In genomic region chr5:100004969-100005368, GRCh38 we compare ENCODE assay signal across 18 cellular contexts.
"Had no signal": no experiment of that assay in that cellular context is flagged by ENCODE, and none has a peak within 500 bp of the region (broad histone marks: within the 10 kb centered on the region; RNA-seq: fewer than 3 reads in every experiment).

No MANE protein-coding gene starts in this region.

- H3K4me1 ChIP-seq: body of pancreas, left ventricle myocardium inferior, transverse colon, vagina had no signal

- H3K27me3 ChIP-seq: body of pancreas, transverse colon, vagina had no signal

- H3K27ac ChIP-seq: body of pancreas, left ventricle myocardium inferior, transverse colon, vagina had no signal

- ATAC-seq: activated CD8-positive, alpha-beta T cell treated with anti-CD3 and anti-CD28 coated beads, Interleukin-2, amount 10 ng/mL, durations not matched to agents 7 days and 5 days; body of pancreas; naive thymus-derived CD8-positive, alpha-beta T cell; stimulated activated memory B cell treated with anti-CD40 and anti-IgM and Interleukin-4, amounts not matched to agents 10 μg/mL and 1 μg/mL and 100 μg/mL, for 72 hours had no signal

- H3K4me3 ChIP-seq: body of pancreas, left ventricle myocardium inferior, transverse colon, vagina had no signal

- DNase-seq: activated CD4-positive, alpha-beta T cell treated with anti-CD3 and anti-CD28 coated beads for 1 hour; activated CD4-positive, alpha-beta T cell treated with anti-CD3 and anti-CD28 coated beads, Interleukin-2, amount 50 U/mL, for 1 hour; activated CD8-positive, alpha-beta T cell treated with anti-CD3 and anti-CD28 coated beads, Interleukin-2, amount 10 ng/mL, durations not matched to agents 7 days and 5 days; activated gamma-delta T cell treated with Interleukin-2 at 50 U/mL for 16 hours; anterior cingulate cortex; body of pancreas; central memory CD4-positive, alpha-beta T cell; dermis blood vessel endothelial cell; effector CD8-positive, alpha-beta T cell; kidney; left ventricle myocardium inferior; naive thymus-derived CD8-positive, alpha-beta T cell; stimulated activated CD4-positive, alpha-beta T cell treated with anti-CD3 and anti-CD28 coated beads, Interleukin-1b, Interleukin-23, amount 100 ng/mL, for 48 hours; T-helper 1 cell; T-helper 9 cell; transverse colon had no signal

- H3K36me3 ChIP-seq: left ventricle myocardium inferior, transverse colon, vagina had no signal

- H3K9me3 ChIP-seq: body of pancreas, transverse colon, vagina had no signal
